ENCODE assay signal across 8 cellular contexts in the genomic region with DNA sequence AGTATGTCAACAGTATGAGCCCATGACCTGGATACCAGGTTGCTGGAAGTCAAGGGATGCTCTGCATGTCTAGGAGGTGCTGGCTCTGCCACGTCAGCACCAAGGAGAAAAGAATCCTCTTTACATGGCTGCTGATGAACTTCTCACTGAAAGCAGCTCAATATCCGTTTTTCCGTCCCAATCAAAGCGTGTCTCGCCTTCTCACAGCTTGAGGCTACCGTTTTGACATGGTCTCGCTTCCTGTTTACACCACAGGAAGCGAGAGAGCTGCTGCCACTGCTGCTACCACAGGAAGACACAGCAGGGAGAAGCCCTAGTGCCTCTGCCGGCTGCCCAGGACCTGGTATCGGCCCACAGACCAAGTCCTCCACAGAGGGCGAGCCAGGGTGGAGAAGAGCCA. TPM values are rescaled to one million over a fixed set of nuclear protein-coding genes. Genes with fewer than 3 reads are reported as not detected.
A peak's percentile ranks its signal among the peaks of the same experiment; 100 is the strongest.
DNase-seq lines count a peak whose midpoint lies in the region; ATAC-seq and TF ChIP-seq lines count a peak whose summit lies in the region.

No MANE protein-coding gene starts in this region.

- CTCF ChIA-PET in A673 (lab: Charles Lee): interaction anchor here (0.9 to 1.0 kb wide), 2 partner anchors 21 to 104 kb away, joined by 3 read pairs; no protein-coding TSS in a partner anchor

- ATAC-seq in GM19351 (IDR thresholded peaks at IDR 0.05; ENCODE audit: unreplicated experiment) (peak; percentile 39), HG03457 (IDR thresholded peaks at IDR 0.05; ENCODE audit: unreplicated experiment) (peak; percentile 33)

- H3K4me3 ChIP-seq in A673 (ENCODE audit: low read depth, low read length, poor library complexity, severe bottlenecking) (no peak overlapping the region), skeletal muscle tissue (ENCODE audit: low read length in 3 of 3) (peak overlapping the region; percentile 48 to 55 (median 52))

- DNase-seq in A673 (ENCODE audit: low spot score) (peak; percentile 94), dermis blood vessel endothelial cell (peak; percentile 48), SW480 (ENCODE audit: low spot score) (no peak), superior temporal gyrus (ENCODE audit: extremely low spot score) (no peak)
- peak; percentile 54 for DNase-seq in activated CD4-positive, CD25-positive, alpha-beta regulatory T cell treated with anti-CD3 and anti-CD28 coated beads, Interleukin-2, amount 50 U/mL, for 16 hours (ENCODE audit: low read depth, low spot score)

- H3K36me3 ChIP-seq in A673 (ENCODE audit: insufficient read depth, low read length, poor library complexity, severe bottlenecking) (no peaks in the 10 kb centered on the region), skeletal muscle tissue (ENCODE audit: control insufficient read depth in 3 of 3, insufficient read depth in 3 of 3, low read length in 3 of 3) (peaks cover 0 to 10% (median 2%) of the 10 kb centered on the region in 3 donors)

- H3K9me3 ChIP-seq in A673 (ENCODE audit: low read depth, low read length, poor library complexity, severe bottlenecking) (no peaks in the 10 kb centered on the region), skeletal muscle tissue (ENCODE audit: control insufficient read depth in 3 of 3, low read length in 3 of 3) (no peaks in the 10 kb centered on the region)

- POLR2A ChIA-PET in A673 (lab: Charles Lee; ENCODE audit: low non-redundant PET): interaction anchor here (0.5 kb wide), 1 partner anchor 848 kb away, joined by 4 read pairs; no protein-coding TSS in a partner anchor

- intact Hi-C loops in A673 (cut with micrococcal nuclease; ENCODE audit: unreplicated experiment): no loop called here

- peak overlapping the region in 2 of 3 donors; percentile 20 to 57 for H3K9ac ChIP-seq in skeletal muscle tissue (ENCODE audit: low read depth in 1 of 3, low read length in 3 of 3)

- no peaks in the 10 kb centered on the region for H3K27me3 ChIP-seq in A673 (replicated peaks; ENCODE audit: insufficient read depth, low read depth, low read length, poor library complexity)
- H3K27me3 ChIP-seq in skeletal muscle tissue (ENCODE audit: control insufficient read depth in 3 of 3, insufficient read depth in 3 of 3, low read length in 3 of 3): peaks cover 0 to 7% (median 4%) of the 10 kb centered on the region in 3 donors

- H3K27ac ChIP-seq in A673 (ENCODE audit: low read depth, low read length, poor library complexity, severe bottlenecking): no peak overlapping the region
- H3K27ac ChIP-seq in skeletal muscle tissue (ENCODE audit: low read depth, low read length): peak overlapping the region; percentile 61

- no TSS peak for BruUV-seq in A673 (replicated peaks; lab: Mats Ljungman, UMichigan)

- peaks cover 17% of the 10 kb centered on the region for H3K4me1 ChIP-seq in A673 (ENCODE audit: insufficient read depth, low read length, poor library complexity, severe bottlenecking)
- peaks cover 15 to 28% (median 21%) of the 10 kb centered on the region in 3 donors for H3K4me1 ChIP-seq in skeletal muscle tissue (ENCODE audit: control insufficient read depth in 3 of 3, insufficient read depth in 3 of 3, low read length in 3 of 3)

- no peak for TF ChIP-seq CTCF in A673 (conservative IDR thresholded peaks at IDR 0.05; ENCODE audit: low read depth, low read length)

RNA-seq across cellular contexts. Expression of gene STARD5, which starts 27.3 kb away (rescaled TPM):
- total RNA-seq in A673 (2021): 0.54 and 2.1 TPM in 2 replicates
- 2.1 and 2.6 TPM in 2 replicates for total RNA-seq in dermis blood vessel endothelial cell
- 2.1 TPM for total RNA-seq in skeletal muscle tissue

Comparison
In these comparisons a context has a peak if more than half of its experiments do, and no peak if none do; other contexts are left out.
1. DNase-seq: peak in A673 (single experiment), activated CD4-positive, CD25-positive, alpha-beta regulatory T cell treated with anti-CD3 and anti-CD28 coated beads, Interleukin-2, amount 50 U/mL, for 16 hours (single experiment) and dermis blood vessel endothelial cell (single experiment); none in SW480 (single experiment) and superior temporal gyrus (single experiment).